ENCODE assay signal across 1 cellular context in the genomic region with DNA sequence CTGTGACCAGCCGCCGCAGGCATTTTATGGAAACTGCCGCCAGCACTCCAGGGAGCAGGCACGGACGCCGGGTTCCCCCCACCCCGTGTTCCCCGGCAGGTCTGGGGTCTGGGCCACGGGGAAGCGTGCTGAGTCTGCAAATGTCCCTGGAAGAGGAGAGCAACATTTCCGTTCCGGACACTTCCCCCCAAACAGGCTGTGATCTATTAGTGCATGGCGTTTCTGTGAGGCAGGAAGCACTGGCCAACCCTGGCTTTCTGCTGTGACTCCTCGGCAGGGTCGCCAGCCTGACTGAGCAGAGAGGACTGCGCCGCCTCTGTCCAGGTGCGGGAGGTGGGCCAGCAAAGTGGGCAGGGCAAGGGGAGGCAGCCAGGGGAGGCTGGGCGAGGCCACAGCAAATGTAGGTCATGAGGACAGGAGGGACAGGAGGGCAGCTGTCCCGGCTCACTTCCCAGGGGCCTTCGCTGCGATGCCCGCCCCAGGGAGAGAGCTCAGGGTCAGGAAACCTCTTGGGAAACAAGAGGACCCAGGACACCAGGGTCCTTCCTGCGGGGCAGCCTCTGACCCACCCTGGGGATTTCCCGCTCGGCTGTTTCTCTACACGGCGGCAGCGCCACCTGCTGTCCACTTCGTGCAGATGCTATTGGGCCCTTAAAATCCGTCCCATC.
TF ChIP-seq lines count a peak whose summit lies in the region.

No MANE protein-coding gene starts in this region.

TF ChIP-seq in SK-N-SH, 30 proteins besides CTCF, POLR2A, EP300 and RAD21 (continued from another document):
- TF ChIP-seq, protein P1, sequence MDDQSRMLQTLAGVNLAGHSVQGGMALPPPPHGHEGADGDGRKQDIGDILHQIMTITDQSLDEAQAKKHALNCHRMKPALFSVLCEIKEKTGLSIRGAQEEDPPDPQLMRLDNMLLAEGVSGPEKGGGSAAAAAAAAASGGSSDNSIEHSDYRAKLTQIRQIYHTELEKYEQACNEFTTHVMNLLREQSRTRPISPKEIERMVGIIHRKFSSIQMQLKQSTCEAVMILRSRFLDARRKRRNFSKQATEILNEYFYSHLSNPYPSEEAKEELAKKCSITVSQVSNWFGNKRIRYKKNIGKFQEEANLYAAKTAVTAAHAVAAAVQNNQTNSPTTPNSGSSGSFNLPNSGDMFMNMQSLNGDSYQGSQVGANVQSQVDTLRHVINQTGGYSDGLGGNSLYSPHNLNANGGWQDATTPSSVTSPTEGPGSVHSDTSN (IDR thresholded peaks at IDR 0.05): no peak
- no peak for TF ChIP-seq NRF1 (IDR thresholded peaks at IDR 0.05; ENCODE audit: low read depth, low read length)
